In the genomic region with DNA sequence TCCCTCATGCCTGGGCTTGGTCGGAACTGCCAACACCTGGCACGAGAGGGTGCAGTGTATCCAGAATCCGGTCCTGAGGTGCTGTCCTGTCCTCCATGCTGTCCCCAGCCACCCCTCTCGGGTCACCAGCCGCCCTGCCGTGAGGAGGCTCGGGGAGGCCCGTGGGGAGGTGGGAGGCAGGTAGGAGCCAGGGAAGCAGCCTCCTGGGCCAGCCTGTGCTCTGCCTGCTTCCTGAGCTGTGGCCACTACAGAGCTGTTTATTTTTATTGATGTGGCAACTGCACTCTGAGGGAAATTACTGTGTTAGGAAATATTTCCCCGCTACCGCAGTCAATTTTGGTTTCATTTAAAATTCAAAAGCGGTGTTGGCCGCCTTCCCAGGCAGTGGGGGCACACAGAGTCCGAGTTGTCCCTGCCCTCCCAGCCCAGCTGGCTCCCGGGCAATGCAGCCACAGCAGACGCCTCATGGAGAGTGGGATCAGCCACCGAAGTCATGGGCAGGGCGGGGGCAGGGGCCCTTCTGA, we compare ENCODE assay signal across 1 cellular context.
TF ChIP-seq lines count a peak whose summit lies in the region.

No MANE protein-coding gene starts in this region.

TF ChIP-seq in SK-N-SH, 30 proteins besides CTCF, POLR2A, EP300 and RAD21 (continued from another document):
- TF ChIP-seq, protein P1, sequence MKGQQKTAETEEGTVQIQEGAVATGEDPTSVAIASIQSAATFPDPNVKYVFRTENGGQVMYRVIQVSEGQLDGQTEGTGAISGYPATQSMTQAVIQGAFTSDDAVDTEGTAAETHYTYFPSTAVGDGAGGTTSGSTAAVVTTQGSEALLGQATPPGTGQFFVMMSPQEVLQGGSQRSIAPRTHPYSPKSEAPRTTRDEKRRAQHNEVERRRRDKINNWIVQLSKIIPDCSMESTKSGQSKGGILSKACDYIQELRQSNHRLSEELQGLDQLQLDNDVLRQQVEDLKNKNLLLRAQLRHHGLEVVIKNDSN (IDR thresholded peaks at IDR 0.05; ENCODE audit: borderline replicate concordance, low read depth), result no peak
- TF ChIP-seq SIN3A (IDR thresholded peaks at IDR 0.05; ENCODE audit: borderline replicate concordance, low read depth, low read length), result no peak
- TF ChIP-seq, protein P2, sequence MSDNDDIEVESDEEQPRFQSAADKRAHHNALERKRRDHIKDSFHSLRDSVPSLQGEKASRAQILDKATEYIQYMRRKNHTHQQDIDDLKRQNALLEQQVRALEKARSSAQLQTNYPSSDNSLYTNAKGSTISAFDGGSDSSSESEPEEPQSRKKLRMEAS (IDR thresholded peaks at IDR 0.05; ENCODE audit: low read depth), result no peak
- TF ChIP-seq, protein P3, sequence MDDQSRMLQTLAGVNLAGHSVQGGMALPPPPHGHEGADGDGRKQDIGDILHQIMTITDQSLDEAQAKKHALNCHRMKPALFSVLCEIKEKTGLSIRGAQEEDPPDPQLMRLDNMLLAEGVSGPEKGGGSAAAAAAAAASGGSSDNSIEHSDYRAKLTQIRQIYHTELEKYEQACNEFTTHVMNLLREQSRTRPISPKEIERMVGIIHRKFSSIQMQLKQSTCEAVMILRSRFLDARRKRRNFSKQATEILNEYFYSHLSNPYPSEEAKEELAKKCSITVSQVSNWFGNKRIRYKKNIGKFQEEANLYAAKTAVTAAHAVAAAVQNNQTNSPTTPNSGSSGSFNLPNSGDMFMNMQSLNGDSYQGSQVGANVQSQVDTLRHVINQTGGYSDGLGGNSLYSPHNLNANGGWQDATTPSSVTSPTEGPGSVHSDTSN (IDR thresholded peaks at IDR 0.05), result no peak; the same call in 1 of the 2 replicates
- no peak for TF ChIP-seq TAF1 (IDR thresholded peaks at IDR 0.05; ENCODE audit: borderline replicate concordance, low read depth, low read length)
- TF ChIP-seq, protein P4, sequence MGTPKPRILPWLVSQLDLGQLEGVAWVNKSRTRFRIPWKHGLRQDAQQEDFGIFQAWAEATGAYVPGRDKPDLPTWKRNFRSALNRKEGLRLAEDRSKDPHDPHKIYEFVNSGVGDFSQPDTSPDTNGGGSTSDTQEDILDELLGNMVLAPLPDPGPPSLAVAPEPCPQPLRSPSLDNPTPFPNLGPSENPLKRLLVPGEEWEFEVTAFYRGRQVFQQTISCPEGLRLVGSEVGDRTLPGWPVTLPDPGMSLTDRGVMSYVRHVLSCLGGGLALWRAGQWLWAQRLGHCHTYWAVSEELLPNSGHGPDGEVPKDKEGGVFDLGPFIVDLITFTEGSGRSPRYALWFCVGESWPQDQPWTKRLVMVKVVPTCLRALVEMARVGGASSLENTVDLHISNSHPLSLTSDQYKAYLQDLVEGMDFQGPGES (IDR thresholded peaks at IDR 0.05; ENCODE audit: low read depth, low read length), result no peak
- no peak for TF ChIP-seq RCOR1 (IDR thresholded peaks at IDR 0.05; ENCODE audit: low read length)
